ENCODE assay signal across 8 cellular contexts in genomic region chr12:53005986-53006809, GRCh38. TPM values are rescaled to one million over a fixed set of nuclear protein-coding genes. Genes with fewer than 3 reads are reported as not detected.
DNase-seq lines count a peak whose midpoint lies in the region; ATAC-seq, FAIRE-seq and TF ChIP-seq lines count a peak whose summit lies in the region.

A gene with protein sequence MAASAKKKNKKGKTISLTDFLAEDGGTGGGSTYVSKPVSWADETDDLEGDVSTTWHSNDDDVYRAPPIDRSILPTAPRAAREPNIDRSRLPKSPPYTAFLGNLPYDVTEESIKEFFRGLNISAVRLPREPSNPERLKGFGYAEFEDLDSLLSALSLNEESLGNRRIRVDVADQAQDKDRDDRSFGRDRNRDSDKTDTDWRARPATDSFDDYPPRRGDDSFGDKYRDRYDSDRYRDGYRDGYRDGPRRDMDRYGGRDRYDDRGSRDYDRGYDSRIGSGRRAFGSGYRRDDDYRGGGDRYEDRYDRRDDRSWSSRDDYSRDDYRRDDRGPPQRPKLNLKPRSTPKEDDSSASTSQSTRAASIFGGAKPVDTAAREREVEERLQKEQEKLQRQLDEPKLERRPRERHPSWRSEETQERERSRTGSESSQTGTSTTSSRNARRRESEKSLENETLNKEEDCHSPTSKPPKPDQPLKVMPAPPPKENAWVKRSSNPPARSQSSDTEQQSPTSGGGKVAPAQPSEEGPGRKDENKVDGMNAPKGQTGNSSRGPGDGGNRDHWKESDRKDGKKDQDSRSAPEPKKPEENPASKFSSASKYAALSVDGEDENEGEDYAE (plus strand): TSS chr12:53006456. CDS start chr12:53006484, 28 bp downstream.

- no peak for FAIRE-seq in bronchial epithelial cell (lab: Jason Lieb, UNC)
- FAIRE-seq in small intestine (lab: Jason Lieb, UNC) = no peak

- H3K4me1 ChIP-seq in iPS-20b (ENCODE audit: insufficient read depth, low read length) (peaks cover 31% of the 10 kb centered on the region; the same call in 1 of the 2 replicates), small intestine (ENCODE audit: control insufficient read depth in 2 of 2, insufficient read depth in 1 of 2, low read depth in 1 of 2, low read length in 1 of 2) (peaks cover 8 to 17% of the 10 kb centered on the region in 2 donors)

- POLR2A ChIA-PET in AG04449 (lab: Yijun Ruan, JAX) = interaction anchor here (0.7 to 1.2 kb wide), 5 partner anchors 9 to 79 kb away, joined by 3 to 11 read pairs (median 3); no protein-coding TSS in a partner anchor

- no peaks in the 10 kb centered on the region for H3K9me3 ChIP-seq in iPS-20b (ENCODE audit: insufficient read depth, low read depth, low read length)
- H3K9me3 ChIP-seq in small intestine (ENCODE audit: control insufficient read depth, low read depth) = no peaks in the 10 kb centered on the region

- peak within 1 kb of the TSS; percentile 98 for H3K4me3 ChIP-seq in AG04449 (ENCODE audit: low read depth, low read length)
- peak within 1 kb of the TSS; percentile 100 for H3K4me3 ChIP-seq in WI38 (ENCODE audit: low read depth, low read length)
- H3K4me3 ChIP-seq in bronchial epithelial cell (ENCODE audit: low read depth, low read length) = peak within 1 kb of the TSS; percentile 100
- H3K4me3 ChIP-seq in iPS-20b (ENCODE audit: low read length) = peak within 1 kb of the TSS; percentile 94
- peak within 1 kb of the TSS; percentile 85 to 87 for H3K4me3 ChIP-seq in small intestine (ENCODE audit: low read depth in 1 of 2, low read length in 2 of 2)

- 0 to 1% (median 0%) methylated on average over 58 to 64 of the region's 64 CpGs for WGBS in small intestine, 3 donors

- CTCF ChIA-PET in AG04449 (lab: Yijun Ruan, JAX) = interaction anchor here (0.6 to 4.0 kb wide), 6 partner anchors 25 to 883 kb away, joined by 3 to 22 read pairs (median 4); no protein-coding TSS in a partner anchor

- H3K27me3 ChIP-seq in bronchial epithelial cell (ENCODE audit: control insufficient read depth, insufficient read depth, low read length) (no peaks in the 10 kb centered on the region), iPS-20b (ENCODE audit: insufficient read depth, low read length) (no peaks in the 10 kb centered on the region), small intestine (ENCODE audit: control insufficient read depth in 2 of 2, insufficient read depth in 2 of 2, low read length in 2 of 2) (no peaks in the 10 kb centered on the region)

- peak within 1 kb of the TSS; percentile 100 for H3K9ac ChIP-seq in iPS-20b (ENCODE audit: low read depth, low read length)

- TF ChIP-seq CTCF in AG04449 (IDR thresholded peaks at IDR 0.05; ENCODE audit: insufficient read depth, low read length, missing control alignments) (no peak), WI38 (IDR thresholded peaks at IDR 0.05; ENCODE audit: low read depth, low read length) (no peak), bronchial epithelial cell (IDR thresholded peaks at IDR 0.05; ENCODE audit: insufficient read depth, low read length, severe bottlenecking) (no peak)

- DNase-seq in AG04449 (ENCODE audit: low read depth, low spot score) = peak; percentile 96
- peak; percentile 97 for DNase-seq in NCI-H2227 treated with DMSO at 0.1 percent for 48 hours (lab: John Stamatoyannopoulos, UW)
- peak; percentile 97 for DNase-seq in bronchial epithelial cell (ENCODE audit: low read depth)
- DNase-seq in small intestine = peak; percentile 100

- peak within 1 kb of the TSS; percentile 99 for H3K27ac ChIP-seq in iPS-20b (ENCODE audit: low read length)
- H3K27ac ChIP-seq in small intestine (ENCODE audit: low read depth in 1 of 2, low read length in 1 of 2) = peak within 1 kb of the TSS; percentile 41 to 92

- H3K36me3 ChIP-seq in bronchial epithelial cell (ENCODE audit: control insufficient read depth, insufficient read depth, low read length) (peaks cover 3% of the 10 kb centered on the region), iPS-20b (ENCODE audit: insufficient read depth, low read depth, low read length) (peaks cover 39% of the 10 kb centered on the region), small intestine (ENCODE audit: control insufficient read depth in 2 of 2, insufficient read depth in 2 of 2, low read length in 2 of 2) (no peaks in the 10 kb centered on the region)

- ATAC-seq in GM18907 (IDR thresholded peaks at IDR 0.05; ENCODE audit: unreplicated experiment) = peak; percentile 93
- ATAC-seq in HG03159 (IDR thresholded peaks at IDR 0.05; ENCODE audit: unreplicated experiment) = peak; percentile 86

RNA-seq across cellular contexts. Expression of the gene that starts here (rescaled TPM):
- total RNA-seq in bronchial epithelial cell = 1,485 and 2,183 TPM in 2 replicates
- polyA plus RNA-seq in small intestine = 100 to 1,000 TPM; 160 to 236 (median 176) TPM

Comparison
In these comparisons a context has a peak if more than half of its experiments do, and no peak if none do; other contexts are left out.
1. Peak in every context shown above with its lines: DNase-seq, ATAC-seq, H3K4me3 ChIP-seq and H3K27ac ChIP-seq.